23 cellular contexts compared by ENCODE assay signal in the genomic region with DNA sequence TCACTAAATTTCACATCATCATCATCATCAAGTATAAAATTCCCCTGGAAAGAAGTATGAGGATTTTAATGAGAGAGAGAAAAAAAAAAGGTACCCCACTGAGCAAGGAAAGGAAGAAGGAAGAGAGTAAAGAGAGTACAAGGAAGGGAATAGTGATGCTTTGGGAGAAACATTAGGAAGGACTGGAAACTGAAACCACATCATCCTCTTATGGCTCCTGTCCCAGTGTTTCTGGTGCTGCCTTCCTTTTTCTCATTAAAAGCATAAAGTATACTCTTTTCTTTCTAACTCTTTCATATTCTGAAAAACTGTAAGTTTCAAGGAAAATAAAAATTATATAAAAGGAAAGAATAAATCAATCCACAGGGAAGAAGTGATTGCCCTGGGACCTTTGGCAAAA.
DNase-seq lines count a peak whose midpoint lies in the region; ATAC-seq and TF ChIP-seq lines count a peak whose summit lies in the region.
"Had no signal": no experiment of that assay in that cellular context is flagged by ENCODE, and none has a peak within 500 bp of the region (broad histone marks: within the 10 kb centered on the region; RNA-seq: fewer than 3 reads in every experiment).

No MANE protein-coding gene starts in this region.

- H3K4me1 ChIP-seq in osteoblast (ENCODE audit: insufficient read depth, low read length) = no peaks in the 10 kb centered on the region
- H3K4me1 ChIP-seq: pancreas, SJCRH30 had no signal

- peak overlapping the region; percentile 1 for H2AFZ ChIP-seq in osteoblast (ENCODE audit: low read length)

- TF ChIP-seq CTCF in osteoblast (IDR thresholded peaks at IDR 0.05; ENCODE audit: extremely low read depth, low read depth, low read length) = no peak

- H3K36me3 ChIP-seq in osteoblast (ENCODE audit: insufficient read depth, low read length) = no peaks in the 10 kb centered on the region
- H3K36me3 ChIP-seq: pancreas, SJCRH30 had no signal

- peak; percentile 5 for DNase-seq in DMS153 (lab: John Stamatoyannopoulos, UW)
- no peak for DNase-seq in DMS153 treated with DMSO at 0.1 percent for 48 hours (lab: John Stamatoyannopoulos, UW; ENCODE audit: unreplicated experiment)
- peak; percentile 36 for DNase-seq in NCI-H146 (lab: John Stamatoyannopoulos, UW)
- DNase-seq in astrocyte of the hippocampus (ENCODE audit: low read depth, low spot score) = peak; percentile 8
- no peak for DNase-seq in osteoblast (ENCODE audit: insufficient read length, low spot score, missing footprints)
- DNase-seq in islet precursor cell = no peak
- no peak for DNase-seq in NCI-H1436 treated with DMSO at 0.1 percent for 48 hours (lab: John Stamatoyannopoulos, UW)
- DNase-seq: activated CD4-positive, alpha-beta T cell treated with anti-CD3 and anti-CD28 coated beads for 4 hours; activated CD8-positive, alpha-beta T cell treated with anti-CD3 and anti-CD28 coated beads, Interleukin-2, amount 10 ng/mL, durations not matched to agents 7 days and 5 days; activated naive CD4-positive, alpha-beta T cell treated with anti-CD3 and anti-CD28 coated beads, Interleukin-2, amount 50 U/mL, for 16 hours; amniotic stem cell; CD4-positive, CD25-positive, alpha-beta regulatory T cell; HCEC 1CT; NCI-H226; NCI-H526 treated with DMSO at 0.1 percent for 48 hours; pancreas; SJCRH30; substantia nigra; T-helper 9 cell; trophoblast cell had no signal

- no peak overlapping the region for H3K4me2 ChIP-seq in osteoblast (ENCODE audit: insufficient read depth, low read length)

- H3K9me3 ChIP-seq in osteoblast (ENCODE audit: low read depth, low read length) = no peaks in the 10 kb centered on the region
- H3K9me3 ChIP-seq: pancreas, SJCRH30 had no signal

- no peaks in the 10 kb centered on the region for H4K20me1 ChIP-seq in osteoblast (ENCODE audit: insufficient read depth, low read length)

- no peak overlapping the region for H3K4me3 ChIP-seq in osteoblast (ENCODE audit: insufficient read depth, low read length)
- H3K4me3 ChIP-seq: pancreas, SJCRH30 had no signal

- no peak for ATAC-seq in HG02885 (IDR thresholded peaks at IDR 0.05; ENCODE audit: poor library complexity, unreplicated experiment)
- ATAC-seq: activated CD8-positive, alpha-beta T cell treated with anti-CD3 and anti-CD28 coated beads, Interleukin-2, amount 10 ng/mL, durations not matched to agents 7 days and 5 days; pancreas; stimulated activated memory B cell treated with anti-CD40 and anti-IgM and Interleukin-4, amounts not matched to agents 10 μg/mL and 1 μg/mL and 100 μg/mL, for 72 hours had no signal

- no peak overlapping the region for H3K27ac ChIP-seq in osteoblast (ENCODE audit: low read depth, low read length)
- H3K27ac ChIP-seq: 22Rv1, pancreas, SJCRH30 had no signal

- no peaks in the 10 kb centered on the region for H3K27me3 ChIP-seq in osteoblast (ENCODE audit: insufficient read depth, low read length)
- H3K27me3 ChIP-seq: pancreas, SJCRH30 had no signal

- no peaks in the 10 kb centered on the region for H3K79me2 ChIP-seq in osteoblast (ENCODE audit: insufficient read depth, low read length)

Comparison
In these comparisons a context has a peak if more than half of its experiments do, and no peak if none do; other contexts are left out.
1. DNase-seq: peak in DMS153 (single experiment), NCI-H146 (single experiment) and astrocyte of the hippocampus (single experiment); none in DMS153 treated with DMSO at 0.1 percent for 48 hours (single experiment), osteoblast (single experiment), islet precursor cell (single experiment) and NCI-H1436 treated with DMSO at 0.1 percent for 48 hours (single experiment).